ENCODE assay signal across 1 cellular context in genomic region chr11:1988667-1989317, GRCh38.
TF ChIP-seq lines count a peak whose summit lies in the region.

No MANE protein-coding gene starts in this region.

TF ChIP-seq in HepG2, 621 proteins besides CTCF, POLR2A, EP300 and RAD21 (continued from another document and continues in another):
- TF ChIP-seq ZNF639 (CRISPR knock-in tag; conservative IDR thresholded peaks at IDR 0.05), result no peak
- no peak for TF ChIP-seq TEAD3 (CRISPR knock-in tag; optimal IDR thresholded peaks at IDR 0.05; ENCODE audit: borderline replicate concordance)
- TF ChIP-seq NPAS2 (CRISPR knock-in tag; IDR thresholded peaks at IDR 0.05; ENCODE audit: borderline replicate concordance), result no peak
- no peak for TF ChIP-seq ZNF407 (CRISPR knock-in tag; IDR thresholded peaks at IDR 0.05; ENCODE audit: not compliant biosample characterization)
- TF ChIP-seq NCOA1 (CRISPR knock-in tag; IDR thresholded peaks at IDR 0.05), result no peak
- TF ChIP-seq TCF7 (IDR thresholded peaks at IDR 0.05; ENCODE audit: low read depth), result no peak
- no peak for TF ChIP-seq DMAP1 (CRISPR knock-in tag; IDR thresholded peaks at IDR 0.05)
- TF ChIP-seq IKZF5 (CRISPR knock-in tag; IDR thresholded peaks at IDR 0.05), result peak; percentile 30; the same call in 1 of the 2 replicates
- TF ChIP-seq ZNF260 (CRISPR knock-in tag; IDR thresholded peaks at IDR 0.05; ENCODE audit: borderline replicate concordance, low read depth), result no peak
- no peak for TF ChIP-seq ZNF253 (CRISPR knock-in tag; IDR thresholded peaks at IDR 0.05; ENCODE audit: borderline replicate concordance)
- TF ChIP-seq ZNF878 (CRISPR knock-in tag; IDR thresholded peaks at IDR 0.05), result no peak
- no peak for TF ChIP-seq MAZ (IDR thresholded peaks at IDR 0.05; ENCODE audit: borderline replicate concordance, low read depth, low read length)
- TF ChIP-seq MAZ (CRISPR knock-in tag; IDR thresholded peaks at IDR 0.05; ENCODE audit: low read depth), result no peak
- no peak for TF ChIP-seq STAT5B (CRISPR knock-in tag; IDR thresholded peaks at IDR 0.05)
- TF ChIP-seq MXD4 (CRISPR knock-in tag; IDR thresholded peaks at IDR 0.05), result no peak
- TF ChIP-seq ZNF747 (CRISPR knock-in tag; IDR thresholded peaks at IDR 0.05; ENCODE audit: borderline replicate concordance), result no peak
- TF ChIP-seq SIN3B (IDR thresholded peaks at IDR 0.05; ENCODE audit: low read length), result no peak
- no peak for TF ChIP-seq ZBTB39 (CRISPR knock-in tag; IDR thresholded peaks at IDR 0.05)
- TF ChIP-seq KDM4B (CRISPR knock-in tag; IDR thresholded peaks at IDR 0.05), result no peak
- no peak for TF ChIP-seq MAFK (conservative IDR thresholded peaks at IDR 0.05 in 1 of 2, IDR thresholded peaks at IDR 0.05 in 1 of 2; ENCODE audit: low read length in 2 of 2)
- TF ChIP-seq ZNF331 (CRISPR knock-in tag; IDR thresholded peaks at IDR 0.05), result no peak
- TF ChIP-seq NKX3-1 (CRISPR knock-in tag; IDR thresholded peaks at IDR 0.05), result no peak
- no peak for TF ChIP-seq AKNA (CRISPR knock-in tag; IDR thresholded peaks at IDR 0.05; ENCODE audit: borderline replicate concordance)
- TF ChIP-seq HNF4A (CRISPR knock-in tag; IDR thresholded peaks at IDR 0.05), result peak; percentile 39; the same call in 1 of the 2 replicates
- TF ChIP-seq ZNF558 (CRISPR knock-in tag; IDR thresholded peaks at IDR 0.05; ENCODE audit: borderline replicate concordance), result no peak
- TF ChIP-seq ZKSCAN8 (CRISPR knock-in tag; IDR thresholded peaks at IDR 0.05; ENCODE audit: borderline replicate concordance), result no peak
- TF ChIP-seq AHDC1 (CRISPR knock-in tag; IDR thresholded peaks at IDR 0.05; ENCODE audit: borderline replicate concordance), result no peak
- no peak for TF ChIP-seq ZNF136 (CRISPR knock-in tag; IDR thresholded peaks at IDR 0.05; ENCODE audit: low read depth)
- TF ChIP-seq GPBP1L1 (CRISPR knock-in tag; IDR thresholded peaks at IDR 0.05), result no peak
- no peak for TF ChIP-seq NFYB (CRISPR knock-in tag; IDR thresholded peaks at IDR 0.05)
- TF ChIP-seq ZNF772 (CRISPR knock-in tag; IDR thresholded peaks at IDR 0.05), result no peak
- no peak for TF ChIP-seq ZNF749 (CRISPR knock-in tag; IDR thresholded peaks at IDR 0.05; ENCODE audit: borderline replicate concordance)
